Comparison of ENCODE assay signal across 19 cellular contexts in the genomic region with DNA sequence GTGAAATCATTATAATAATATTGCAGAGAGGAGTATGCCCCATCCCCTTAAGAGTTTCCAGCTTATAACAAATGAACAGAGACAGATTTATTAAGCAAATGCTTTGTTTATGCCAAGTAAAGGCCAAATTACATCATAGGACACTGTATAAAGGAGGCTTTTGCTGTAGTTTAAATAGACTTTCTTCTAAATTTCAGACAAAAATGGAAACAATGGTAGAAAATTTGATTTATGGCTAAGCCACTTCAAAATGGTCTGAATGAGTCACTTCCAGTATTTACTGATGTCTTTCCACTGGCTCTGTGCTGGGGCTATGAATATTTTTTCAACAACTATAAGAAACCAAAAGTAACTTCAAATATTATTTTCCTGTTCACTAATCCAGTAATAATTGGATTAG.
A peak's percentile ranks its signal among the peaks of the same experiment; 100 is the strongest.
DNase-seq lines count a peak whose midpoint lies in the region; ATAC-seq, FAIRE-seq and TF ChIP-seq lines count a peak whose summit lies in the region.
"Had no signal": no experiment of that assay in that cellular context is flagged by ENCODE, and none has a peak within 500 bp of the region (broad histone marks: within the 10 kb centered on the region; RNA-seq: fewer than 3 reads in every experiment).

No MANE protein-coding gene starts in this region.

- H3K27me3 ChIP-seq in adipocyte (replicated peaks; ENCODE audit: control insufficient read depth, insufficient read depth, low read length) (no peaks in the 10 kb centered on the region), upper lobe of left lung (no peaks in the 10 kb centered on the region)

- H3K4me3 ChIP-seq in adipocyte (ENCODE audit: low read length) (no peak overlapping the region), upper lobe of left lung (no peak overlapping the region)
- H3K4me3 ChIP-seq: GM23248 had no signal

- no peaks in the 10 kb centered on the region for H3K27me3 Mint-ChIP-seq in stimulated activated memory B cell treated with anti-CD40 and anti-IgM and Interleukin-4, amounts not matched to agents 10 μg/mL and 1 μg/mL and 100 μg/mL, for 72 hours

- no peak overlapping the region for H3K27ac Mint-ChIP-seq in stimulated activated memory B cell treated with anti-CD40 and anti-IgM and Interleukin-4, amounts not matched to agents 10 μg/mL and 1 μg/mL and 100 μg/mL, for 72 hours
- H3K27ac Mint-ChIP-seq: CD14-positive monocyte had no signal

- H3K4me1 ChIP-seq in adipocyte (ENCODE audit: control insufficient read depth, insufficient read depth, low read length) (peaks cover 26% of the 10 kb centered on the region), upper lobe of left lung (no peaks in the 10 kb centered on the region)
- H3K4me1 ChIP-seq: Caco-2 had no signal

- H3K9me3 Mint-ChIP-seq in stimulated activated memory B cell treated with anti-CD40 and anti-IgM and Interleukin-4, amounts not matched to agents 10 μg/mL and 1 μg/mL and 100 μg/mL, for 72 hours: peaks cover 4% of the 10 kb centered on the region

- TF ChIP-seq CTCF in upper lobe of left lung (IDR thresholded peaks at IDR 0.05): no peak

- no peak overlapping the region for H3K4me3 Mint-ChIP-seq in stimulated activated memory B cell treated with anti-CD40 and anti-IgM and Interleukin-4, amounts not matched to agents 10 μg/mL and 1 μg/mL and 100 μg/mL, for 72 hours
- H3K4me3 Mint-ChIP-seq: CD14-positive monocyte had no signal

- DNase-seq in NCI-H1417 (lab: John Stamatoyannopoulos, UW): peak in 2 of 3 experiments; percentile 5 to 45
- DNase-seq in NCI-H1417 treated with DMSO at 0.1 percent for 48 hours (lab: John Stamatoyannopoulos, UW): no peak
- DNase-seq in adipocyte (ENCODE audit: low read depth): peak; percentile 4
- peak; percentile 75 for DNase-seq in foreskin melanocyte
- peak; percentile 10 for DNase-seq in urothelium cell line (ENCODE audit: low spot score)
- no peak for DNase-seq in Ammon's horn (ENCODE audit: low spot score)
- DNase-seq in upper lobe of left lung: no peak
- DNase-seq: Caco-2, DMS79, GDM1, GM23248, MM.1S, NCI-H1105, NCI-H187 treated with DMSO at 0.1 percent for 48 hours, SIG-M5 had no signal

- H3K27ac ChIP-seq in upper lobe of left lung: no peak overlapping the region
- H3K27ac ChIP-seq: 22Rv1, GM23248 had no signal

- no peaks in the 10 kb centered on the region for H3K36me3 Mint-ChIP-seq in stimulated activated memory B cell treated with anti-CD40 and anti-IgM and Interleukin-4, amounts not matched to agents 10 μg/mL and 1 μg/mL and 100 μg/mL, for 72 hours
- H3K36me3 Mint-ChIP-seq: CD14-positive monocyte had no signal

- TF ChIP-seq EP300 in upper lobe of left lung (IDR thresholded peaks at IDR 0.05): no peak

- no peak for ATAC-seq in upper lobe of left lung (ENCODE audit: low FRiP score in 2 of 2)
- ATAC-seq in stimulated activated memory B cell treated with anti-CD40 and anti-IgM and Interleukin-4, amounts not matched to agents 10 μg/mL and 1 μg/mL and 100 μg/mL, for 72 hours: no peak

- no peak for FAIRE-seq in urothelium cell line (lab: Jason Lieb, UNC)
- FAIRE-seq: RCC 7860 had no signal

- H3K9ac ChIP-seq in adipocyte (ENCODE audit: low read length): no peak overlapping the region
- H3K9ac ChIP-seq: GM23248 had no signal

- TF ChIP-seq POLR2A in upper lobe of left lung (IDR thresholded peaks at IDR 0.05): no peak

- no peaks in the 10 kb centered on the region for H3K36me3 ChIP-seq in adipocyte (ENCODE audit: control insufficient read depth, insufficient read depth, low read length, severe bottlenecking)
- no peaks in the 10 kb centered on the region for H3K36me3 ChIP-seq in upper lobe of left lung

- H3K4me1 Mint-ChIP-seq in stimulated activated memory B cell treated with anti-CD40 and anti-IgM and Interleukin-4, amounts not matched to agents 10 μg/mL and 1 μg/mL and 100 μg/mL, for 72 hours: no peaks in the 10 kb centered on the region
- H3K4me1 Mint-ChIP-seq: CD14-positive monocyte had no signal

- H3K9me3 ChIP-seq in adipocyte (ENCODE audit: control insufficient read depth, low read length) (peaks cover 10% of the 10 kb centered on the region), upper lobe of left lung (no peaks in the 10 kb centered on the region)
- H3K9me3 ChIP-seq: Caco-2 had no signal

Comparison
In these comparisons a context has a peak if more than half of its experiments do, and no peak if none do; other contexts are left out.
1. DNase-seq: peak in NCI-H1417 (2 of 3), adipocyte (single experiment), foreskin melanocyte (single experiment) and urothelium cell line (single experiment); none in NCI-H1417 treated with DMSO at 0.1 percent for 48 hours (single experiment), Ammon's horn (single experiment) and upper lobe of left lung (0 of 2).